1 cellular context compared by ENCODE assay signal in genomic region chr18:46411191-46411590, GRCh38.
TF ChIP-seq lines count a peak whose summit lies in the region.

No MANE protein-coding gene starts in this region.

TF ChIP-seq in GM23338, 12 proteins besides CTCF, POLR2A, EP300 and RAD21 (continued from another document):
- TF ChIP-seq ZNF114 (CRISPR knock-in tag; IDR thresholded peaks at IDR 0.05) (no peak), EZH2phosphoT487 (IDR thresholded peaks at IDR 0.05; ENCODE audit: unreplicated experiment) (no peak), CREB1 (CRISPR knock-in tag; IDR thresholded peaks at IDR 0.05; ENCODE audit: low read depth) (no peak), JUNB (IDR thresholded peaks at IDR 0.05; ENCODE audit: unreplicated experiment) (no peak), NANOG (IDR thresholded peaks at IDR 0.05; ENCODE audit: borderline replicate concordance) (no peak), REST (IDR thresholded peaks at IDR 0.05; ENCODE audit: unreplicated experiment) (no peak), EZH2 (IDR thresholded peaks at IDR 0.05; ENCODE audit: low read depth, unreplicated experiment) (no peak), ZNF331 (CRISPR knock-in tag; IDR thresholded peaks at IDR 0.05; ENCODE audit: low read depth) (no peak), STAT1 (IDR thresholded peaks at IDR 0.05; ENCODE audit: unreplicated experiment) (no peak)
- TF ChIP-seq, protein P1, sequence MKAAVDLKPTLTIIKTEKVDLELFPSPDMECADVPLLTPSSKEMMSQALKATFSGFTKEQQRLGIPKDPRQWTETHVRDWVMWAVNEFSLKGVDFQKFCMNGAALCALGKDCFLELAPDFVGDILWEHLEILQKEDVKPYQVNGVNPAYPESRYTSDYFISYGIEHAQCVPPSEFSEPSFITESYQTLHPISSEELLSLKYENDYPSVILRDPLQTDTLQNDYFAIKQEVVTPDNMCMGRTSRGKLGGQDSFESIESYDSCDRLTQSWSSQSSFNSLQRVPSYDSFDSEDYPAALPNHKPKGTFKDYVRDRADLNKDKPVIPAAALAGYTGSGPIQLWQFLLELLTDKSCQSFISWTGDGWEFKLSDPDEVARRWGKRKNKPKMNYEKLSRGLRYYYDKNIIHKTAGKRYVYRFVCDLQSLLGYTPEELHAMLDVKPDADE (IDR thresholded peaks at IDR 0.05): no peak
